ENCODE assay signal across 8 cellular contexts in the genomic region with DNA sequence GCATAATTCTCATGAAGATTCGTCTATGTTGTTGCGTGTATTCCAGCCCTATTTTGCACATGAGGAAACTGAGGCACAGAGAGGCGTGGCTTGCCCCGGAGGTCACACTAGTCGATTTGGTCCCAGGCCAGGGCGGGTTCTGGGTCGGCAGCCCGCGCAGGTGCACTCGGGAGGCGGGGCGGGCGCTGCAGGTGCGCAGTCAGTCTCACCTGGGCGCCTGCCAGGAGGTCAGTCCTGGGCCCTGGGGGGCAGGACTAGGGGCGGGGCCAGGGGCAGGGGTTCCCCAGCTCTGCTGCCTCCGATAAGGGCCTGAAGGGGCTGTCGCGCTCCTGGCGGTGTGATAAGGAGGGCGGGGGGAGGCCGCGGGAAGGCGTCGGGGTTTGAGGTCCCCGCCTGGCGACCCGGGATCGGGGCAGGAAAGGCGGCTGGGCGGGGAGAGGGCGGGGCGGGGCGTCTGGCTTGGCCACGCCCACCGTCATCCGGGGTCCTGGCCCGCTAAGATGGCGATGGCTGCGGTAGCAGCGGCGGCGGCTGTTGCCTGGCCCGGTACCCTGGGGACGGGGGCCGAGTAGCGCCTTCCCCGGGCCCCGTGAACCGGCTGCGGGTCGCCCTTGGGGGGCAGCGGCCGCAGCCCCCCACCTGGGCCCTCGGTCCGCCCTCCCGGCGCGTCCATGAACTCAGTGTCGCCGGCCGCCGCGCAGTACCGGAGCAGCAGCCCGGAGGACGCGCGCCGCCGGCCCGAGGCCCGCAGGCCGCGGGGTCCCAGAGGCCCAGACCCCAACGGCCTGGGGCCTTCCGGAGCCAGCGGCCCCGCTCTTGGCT. TPM values are rescaled to one million over a fixed set of nuclear protein-coding genes. Genes with fewer than 3 reads are reported as not detected.
DNase-seq lines count a peak whose midpoint lies in the region; ATAC-seq and TF ChIP-seq lines count a peak whose summit lies in the region.

Gene ATG4D, plus strand, starts transcription at position 485 of the 822 bp plus-strand sequence. Its CDS starts 187 bp downstream, at position 672.

- TF ChIP-seq CTCF in liver (IDR thresholded peaks at IDR 0.05; ENCODE audit: low read depth, low read length, missing input control), result no peak

- H3K4me1 ChIP-seq in liver (ENCODE audit: control insufficient read depth in 4 of 4, insufficient read depth in 4 of 4, low read length in 3 of 4), result peaks cover 8 to 22% (median 14%) of the 10 kb centered on the region in 4 donors

- DNase-seq in NK-92 treated with Interleukin-12 subunit alpha and Interleukin-12 subunit beta, amount 100 ng/mL, for 24 hours (lab: John Stamatoyannopoulos, UW), result peak; percentile 55
- DNase-seq in NK-92 (lab: John Stamatoyannopoulos, UW; ENCODE audit: unreplicated experiment), result no peak
- peak; percentile 90 for DNase-seq in NCI-H510A treated with DMSO at 0.1 percent for 48 hours (lab: John Stamatoyannopoulos, UW)
- DNase-seq in activated CD4-positive, alpha-beta T cell treated with anti-CD3 and anti-CD28 coated beads, Interleukin-2, amount 50 U/mL, for 24 hours (ENCODE audit: low read depth in 1 of 2, low spot score in 1 of 2), result peak; percentile 68 to 74
- peak; percentile 62 for DNase-seq in dermis blood vessel endothelial cell
- DNase-seq in stimulated activated CD4-positive, alpha-beta T cell treated with anti-CD3 and anti-CD28 coated beads, Interleukin-4, amount 100 ng/mL, for 1 hour, result peak; percentile 81

- H3K36me3 ChIP-seq in liver (ENCODE audit: control insufficient read depth in 4 of 4, insufficient read depth in 3 of 4, low read depth in 1 of 4, low read length in 3 of 4), result peaks cover 5 to 14% (median 11%) of the 10 kb centered on the region in 4 donors

- no peak for TF ChIP-seq RAD21 in liver (IDR thresholded peaks at IDR 0.05)

- H3K4me3 ChIP-seq in liver (ENCODE audit: low read depth in 1 of 3, low read length in 3 of 3), result peak within 1 kb of the TSS; percentile 76 to 99 (median 91)

- peak within 1 kb of the TSS; percentile 71 to 72 for H3K9ac ChIP-seq in liver (ENCODE audit: low read depth in 1 of 2, low read length in 2 of 2)

- no peaks in the 10 kb centered on the region for H3K27me3 ChIP-seq in liver (ENCODE audit: control insufficient read depth in 4 of 4, insufficient read depth in 4 of 4, low read length in 3 of 4)

- peak; percentile 58 for ATAC-seq in HG03196 (IDR thresholded peaks at IDR 0.05; ENCODE audit: unreplicated experiment)

- under 1% methylated on average over 79 of the region's 79 CpGs for WGBS in liver

- peak within 1 kb of the TSS; percentile 42 to 77 for H3K27ac ChIP-seq in liver (ENCODE audit: low read depth in 1 of 2, low read length in 2 of 2)

- H3K9me3 ChIP-seq in liver (ENCODE audit: control insufficient read depth in 4 of 4, low read length in 3 of 4), result no peaks in the 10 kb centered on the region

TF ChIP-seq in liver, 16 proteins besides CTCF, POLR2A, EP300 and RAD21:
- TF ChIP-seq YY1 (IDR thresholded peaks at IDR 0.05) (peak; percentile 88), JUND (IDR thresholded peaks at IDR 0.05) (no peak), ATF3 (IDR thresholded peaks at IDR 0.05) (no peak), HNF4A (conservative IDR thresholded peaks at IDR 0.05) (no peak), EGR1 (IDR thresholded peaks at IDR 0.05; ENCODE audit: low read depth in 2 of 2) (no peak), FOXA2 (IDR thresholded peaks at IDR 0.05) (no peak), SP1 (IDR thresholded peaks at IDR 0.05) (peak; percentile 14), MAX (IDR thresholded peaks at IDR 0.05) (no peak)
- TF ChIP-seq, protein P1, sequence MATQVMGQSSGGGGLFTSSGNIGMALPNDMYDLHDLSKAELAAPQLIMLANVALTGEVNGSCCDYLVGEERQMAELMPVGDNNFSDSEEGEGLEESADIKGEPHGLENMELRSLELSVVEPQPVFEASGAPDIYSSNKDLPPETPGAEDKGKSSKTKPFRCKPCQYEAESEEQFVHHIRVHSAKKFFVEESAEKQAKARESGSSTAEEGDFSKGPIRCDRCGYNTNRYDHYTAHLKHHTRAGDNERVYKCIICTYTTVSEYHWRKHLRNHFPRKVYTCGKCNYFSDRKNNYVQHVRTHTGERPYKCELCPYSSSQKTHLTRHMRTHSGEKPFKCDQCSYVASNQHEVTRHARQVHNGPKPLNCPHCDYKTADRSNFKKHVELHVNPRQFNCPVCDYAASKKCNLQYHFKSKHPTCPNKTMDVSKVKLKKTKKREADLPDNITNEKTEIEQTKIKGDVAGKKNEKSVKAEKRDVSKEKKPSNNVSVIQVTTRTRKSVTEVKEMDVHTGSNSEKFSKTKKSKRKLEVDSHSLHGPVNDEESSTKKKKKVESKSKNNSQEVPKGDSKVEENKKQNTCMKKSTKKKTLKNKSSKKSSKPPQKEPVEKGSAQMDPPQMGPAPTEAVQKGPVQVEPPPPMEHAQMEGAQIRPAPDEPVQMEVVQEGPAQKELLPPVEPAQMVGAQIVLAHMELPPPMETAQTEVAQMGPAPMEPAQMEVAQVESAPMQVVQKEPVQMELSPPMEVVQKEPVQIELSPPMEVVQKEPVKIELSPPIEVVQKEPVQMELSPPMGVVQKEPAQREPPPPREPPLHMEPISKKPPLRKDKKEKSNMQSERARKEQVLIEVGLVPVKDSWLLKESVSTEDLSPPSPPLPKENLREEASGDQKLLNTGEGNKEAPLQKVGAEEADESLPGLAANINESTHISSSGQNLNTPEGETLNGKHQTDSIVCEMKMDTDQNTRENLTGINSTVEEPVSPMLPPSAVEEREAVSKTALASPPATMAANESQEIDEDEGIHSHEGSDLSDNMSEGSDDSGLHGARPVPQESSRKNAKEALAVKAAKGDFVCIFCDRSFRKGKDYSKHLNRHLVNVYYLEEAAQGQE (IDR thresholded peaks at IDR 0.05), result no peak

RNA-seq across cellular contexts. Expression of gene ATG4D, which starts in this region (rescaled TPM):
- total RNA-seq in dermis blood vessel endothelial cell, result 9.5 and 12.6 TPM in 2 replicates
- total RNA-seq in liver, result 10 to 100 TPM; 10.1 to 44.4 TPM
- 10 to 100 TPM in 1 of 2 donors, 1 to 10 TPM in 1; 4.7 to 12.1 TPM for polyA plus RNA-seq in liver
